Comparison of ENCODE assay signal across 10 cellular contexts in the genomic region with DNA sequence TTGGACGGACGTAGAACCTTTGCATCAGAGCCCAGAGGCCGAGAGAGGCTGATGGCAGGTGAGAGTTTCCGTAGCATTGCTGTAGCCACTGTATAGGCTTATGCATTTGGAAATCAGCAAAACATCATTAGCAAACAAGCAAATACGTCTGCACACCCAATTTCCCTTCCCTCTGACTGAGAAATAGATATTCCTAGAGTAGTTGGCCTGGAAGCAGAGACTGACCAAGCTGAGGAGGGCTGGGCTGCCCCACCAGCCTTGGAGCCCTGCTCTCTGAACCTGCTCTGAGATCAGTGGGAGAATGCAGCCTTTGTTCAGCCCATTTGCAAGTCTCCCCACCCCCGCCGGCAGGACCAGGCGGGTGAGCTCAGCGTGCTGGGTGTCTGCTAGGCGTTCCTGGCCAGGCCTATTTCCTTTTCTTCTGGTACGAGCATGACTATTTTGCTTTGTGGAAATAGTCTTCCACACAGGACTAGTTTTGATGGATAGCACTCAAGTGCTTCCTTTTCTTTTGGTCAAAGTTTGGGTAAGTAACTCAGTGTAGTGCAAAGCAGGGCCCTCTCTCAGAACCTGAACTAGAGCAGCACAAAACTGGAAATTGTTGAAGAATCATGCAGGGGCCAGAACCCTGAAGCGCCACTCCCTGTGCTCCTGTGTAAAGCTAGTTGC. TPM values are rescaled to one million over a fixed set of nuclear protein-coding genes. Genes with fewer than 3 reads are reported as not detected.
DNase-seq lines count a peak whose midpoint lies in the region; ATAC-seq and TF ChIP-seq lines count a peak whose summit lies in the region.
"Had no signal": no experiment of that assay in that cellular context is flagged by ENCODE, and none has a peak within 500 bp of the region (broad histone marks: within the 10 kb centered on the region; RNA-seq: fewer than 3 reads in every experiment).

No MANE protein-coding gene starts in this region.

- H3K4me2 ChIP-seq in OCI-LY7 (ENCODE audit: low read length), result no peak overlapping the region

- peaks cover 0 to 9% (median 0%) of the 10 kb centered on the region in 11 donors for H3K9me3 ChIP-seq in heart right ventricle
- H3K9me3 ChIP-seq in OCI-LY7 (ENCODE audit: low read length), result no peaks in the 10 kb centered on the region; the same call in 1 of the 2 replicates

- peak; percentile 75 to 84 (median 80) for ATAC-seq in heart right ventricle
- no peak for ATAC-seq in GM19397 (IDR thresholded peaks at IDR 0.05; ENCODE audit: unreplicated experiment)

- H2AFZ ChIP-seq in OCI-LY7 (ENCODE audit: low read length), result no peak overlapping the region

- no peaks in the 10 kb centered on the region for H4K20me1 ChIP-seq in OCI-LY7 (ENCODE audit: insufficient read depth, low read length)

- H3K27ac ChIP-seq in heart right ventricle, result peak overlapping the region in 6 of 10 donors; percentile 22 to 92 (median 51)
- H3K27ac ChIP-seq in OCI-LY7 (ENCODE audit: low read depth, low read length, poor library complexity, severe bottlenecking), result no peak overlapping the region

- intact Hi-C loops in heart right ventricle (cut with DNase I), result no loop called here
- intact Hi-C loops in OCI-LY7 (cut with micrococcal nuclease; ENCODE audit: unreplicated experiment), result no loop called here

- H3K79me2 ChIP-seq in OCI-LY7 (ENCODE audit: insufficient read depth, low read depth, low read length), result no peaks in the 10 kb centered on the region

- peaks cover 0 to 49% (median 12%) of the 10 kb centered on the region in 9 donors for H3K4me1 ChIP-seq in heart right ventricle
- peaks cover 11% of the 10 kb centered on the region for H3K4me1 ChIP-seq in OCI-LY7 (ENCODE audit: insufficient read depth, low read length, poor library complexity, severe bottlenecking)

- H3K4me3 ChIP-seq in heart right ventricle, result no peak overlapping the region
- no peak overlapping the region for H3K4me3 ChIP-seq in OCI-LY7 (ENCODE audit: low read depth, low read length, poor library complexity, severe bottlenecking)

- no TSS peak for BruUV-seq in OCI-LY7 (replicated peaks; lab: Mats Ljungman, UMichigan)

- POLR2A ChIA-PET in OCI-LY7 (lab: Charles Lee), result interaction anchor here (0.7 kb wide), 1 partner anchor 135 kb away, joined by 3 read pairs; no protein-coding TSS in a partner anchor

- peak; percentile 78 for DNase-seq in GDM1 (lab: John Stamatoyannopoulos, UW)
- peak; percentile 62 to 66 for DNase-seq in activated T-cell treated with anti-CD3 and anti-CD28 coated beads, Interleukin-2, amount 50 U/mL, for 48 hours
- peak; percentile 35 to 50 for DNase-seq in heart right ventricle
- peak; percentile 49 for DNase-seq in pulmonary artery endothelial cell (ENCODE audit: low read depth, low spot score)
- no peak for DNase-seq in OCI-LY7 (ENCODE audit: low spot score)
- no peak for DNase-seq in NCI-H2196 (lab: John Stamatoyannopoulos, UW; ENCODE audit: unreplicated experiment)
- no peak for DNase-seq in KG1 (lab: John Stamatoyannopoulos, UW)
- DNase-seq: activated B cell treated with CpG ODN at 0.5 μM for 24 hours had no signal

- H3K27me3 ChIP-seq in heart right ventricle, result no peaks in the 10 kb centered on the region

- H3K36me3 ChIP-seq in heart right ventricle (no peaks in the 10 kb centered on the region), OCI-LY7 (ENCODE audit: insufficient read depth, low read length) (no peaks in the 10 kb centered on the region)

- CTCF ChIA-PET in OCI-LY7 (lab: Charles Lee; ENCODE audit: unreplicated experiment), result no interaction called here

- 62% methylated on average over 12 of the region's 12 CpGs for WGBS in heart right ventricle, 2 donors

- TF ChIP-seq CTCF in heart right ventricle (IDR thresholded peaks at IDR 0.05) (no peak), OCI-LY7 (conservative IDR thresholded peaks at IDR 0.05; ENCODE audit: low read length) (no peak)

- H3K9me2 ChIP-seq in OCI-LY7 (ENCODE audit: insufficient read depth, low read length), result no peaks in the 10 kb centered on the region

RNA-seq across cellular contexts. Expression of gene RNF149, which starts 21.9 kb away (rescaled TPM):
- total RNA-seq in heart right ventricle (10 to 100 TPM; 11.0 to 25.5 (median 12.5) TPM), pulmonary artery endothelial cell (100 and 103 TPM in 2 replicates), OCI-LY7 (2022) (16.5 and 17.9 TPM in 2 replicates)
- 10 to 100 TPM; 11.8 to 40.8 TPM for polyA plus RNA-seq in heart right ventricle
- 9.0 and 10.3 TPM in 2 replicates for total RNA-seq in OCI-LY7 (2014; rRNA removed; shearing (Covaris generic))

RNA-seq across cellular contexts. Expression of gene CREG2, which starts 56.9 kb away (rescaled TPM):
- total RNA-seq in heart right ventricle (1 to 10 TPM in 1 of 10 donors, under 1 TPM in 6, not detected in 3; 0.24 to 1.4 (median 0.70) TPM), pulmonary artery endothelial cell (0.81 and 1.6 TPM in 2 replicates), OCI-LY7 (2022) (not detected in 2 replicates)
- polyA plus RNA-seq in heart right ventricle, result not detected
- total RNA-seq in OCI-LY7 (2014; rRNA removed; shearing (Covaris generic)), result not detected in 2 replicates
- total RNA-seq: activated B cell treated with CpG ODN at 0.5 μM for 24 hours, subcutaneous adipose tissue had no signal

Comparison
In these comparisons a context has a peak if more than half of its experiments do, and no peak if none do; other contexts are left out.
1. DNase-seq: peak in GDM1 (single experiment), activated T-cell treated with anti-CD3 and anti-CD28 coated beads, Interleukin-2, amount 50 U/mL, for 48 hours (2 of 2), heart right ventricle (2 of 2) and pulmonary artery endothelial cell (single experiment); none in OCI-LY7 (single experiment), NCI-H2196 (single experiment) and KG1 (single experiment).